ENCODE assay signal across 27 cellular contexts in the genomic region with DNA sequence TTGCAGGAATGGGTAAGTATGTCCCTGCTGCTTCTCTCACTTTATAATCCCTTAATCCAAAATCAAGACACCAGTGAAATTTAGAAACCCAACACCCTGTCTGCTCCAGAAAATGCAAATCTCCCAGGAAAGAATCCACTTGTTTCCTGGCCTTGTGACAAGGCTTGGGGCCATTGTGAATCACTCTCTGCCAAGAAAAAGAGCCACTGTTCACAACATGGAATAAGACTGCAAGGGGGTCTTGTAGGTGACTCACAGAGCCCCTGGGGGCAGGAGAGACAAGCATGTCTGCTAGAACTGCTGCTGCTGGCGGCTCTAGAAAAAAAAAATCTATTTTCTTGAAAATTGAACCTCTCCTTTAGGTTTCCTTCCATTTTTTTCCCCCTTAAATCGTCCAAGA.
"Had no signal": no experiment of that assay in that cellular context is flagged by ENCODE, and none has a peak within 500 bp of the region (broad histone marks: within the 10 kb centered on the region; RNA-seq: fewer than 3 reads in every experiment).

No MANE protein-coding gene starts in this region.

- H3K36me3 ChIP-seq: cardiac muscle cell, colonic mucosa, heart left ventricle, left ventricle myocardium inferior, pancreas, prostate gland, transverse colon had no signal

- ATAC-seq: body of pancreas; heart left ventricle; pancreas; right cardiac atrium; stimulated activated naive CD8-positive, alpha-beta T cell treated with anti-CD3 and anti-CD28 coated beads, Interleukin-15, Interleukin-2, amounts not matched to agents 100 U/mL and 50 U/mL, for 24 hours had no signal

- H3K4me3 Mint-ChIP-seq: activated naive CD8-positive, alpha-beta T cell; nephron; T-helper 1 cell treated with Interleukin-12 subunit alpha and Interleukin-12 subunit beta and Interleukin-4 antibody, amounts not matched to agents 30 μg/mL and 1 μg/mL, for 36 hours had no signal

- H3K36me3 Mint-ChIP-seq: activated naive CD8-positive, alpha-beta T cell had no signal

- H3K4me1 ChIP-seq: body of pancreas, colonic mucosa, heart left ventricle, left ventricle myocardium inferior, pancreas, prostate gland, testis had no signal

- H3K27ac ChIP-seq: body of pancreas, cardiac muscle cell, colonic mucosa, heart left ventricle, left ventricle myocardium inferior, pancreas, prostate gland, testis, transverse colon, VCaP had no signal

- H3K9me3 ChIP-seq: body of pancreas, colonic mucosa, heart left ventricle, left ventricle myocardium inferior, pancreas, prostate gland, testis, transverse colon had no signal

- DNase-seq: activated CD4-positive, alpha-beta T cell treated with anti-CD3 and anti-CD28 coated beads for 4 hours; activated CD4-positive, alpha-beta T cell treated with anti-CD3 and anti-CD28 coated beads, Interleukin-2, amount 50 U/mL, for 4 hours; activated effector memory CD4-positive, alpha-beta T cell treated with Interleukin-2 at 50 U/mL for 16 hours; activated naive CD4-positive, alpha-beta T cell treated with Interleukin-2 at 50 U/mL for 16 hours; anterior cingulate cortex; body of pancreas; cerebellar nuclear complex; colonic mucosa; effector CD8-positive, alpha-beta T cell; erythroblast; heart left ventricle; left ventricle myocardium inferior; nucleus accumbens; pancreas; right cardiac atrium; stimulated activated CD4-positive, alpha-beta T cell treated with anti-CD3 and anti-CD28 coated beads, Interleukin-2, amount 100 ng/mL, for 48 hours; stimulated activated naive CD8-positive, alpha-beta T cell treated with anti-CD3 and anti-CD28 coated beads, Interleukin-15, Interleukin-2, amounts not matched to agents 100 U/mL and 50 U/mL, for 24 hours; T-helper 9 cell; testis; transverse colon had no signal

- H3K27ac Mint-ChIP-seq: activated naive CD8-positive, alpha-beta T cell; nephron; T-helper 1 cell treated with Interleukin-12 subunit alpha and Interleukin-12 subunit beta and Interleukin-4 antibody, amounts not matched to agents 30 μg/mL and 1 μg/mL, for 36 hours had no signal

- H3K27me3 ChIP-seq: body of pancreas, cardiac muscle cell, colonic mucosa, heart left ventricle, pancreas, testis, transverse colon had no signal

- H3K4me3 ChIP-seq: body of pancreas, cardiac muscle cell, colonic mucosa, heart left ventricle, left ventricle myocardium inferior, lung, pancreas, prostate gland, testis, transverse colon had no signal
